Comparison of ENCODE assay signal across 1 cellular context in genomic region chr11:75565916-75566762, GRCh38.
TF ChIP-seq lines count a peak whose summit lies in the region.

No MANE protein-coding gene starts in this region.

TF ChIP-seq in GM23338, 12 proteins besides CTCF, POLR2A, EP300 and RAD21 (continued from another document):
- TF ChIP-seq ZNF462 (CRISPR knock-in tag; IDR thresholded peaks at IDR 0.05), result no peak
- TF ChIP-seq ETS1 (IDR thresholded peaks at IDR 0.05), result no peak
- no peak; the same call in 1 of the 2 replicates for TF ChIP-seq POLR2AphosphoS5 (IDR thresholded peaks at IDR 0.05; ENCODE audit: low read depth)
- TF ChIP-seq JUNB (IDR thresholded peaks at IDR 0.05; ENCODE audit: unreplicated experiment), result no peak
- no peak for TF ChIP-seq NANOG (IDR thresholded peaks at IDR 0.05; ENCODE audit: borderline replicate concordance)
